21 cellular contexts compared by ENCODE assay signal in genomic region chr4:135368826-135369225, GRCh38.
DNase-seq lines count a peak whose midpoint lies in the region; ATAC-seq and TF ChIP-seq lines count a peak whose summit lies in the region.
"Had no signal": no experiment of that assay in that cellular context is flagged by ENCODE, and none has a peak within 500 bp of the region (broad histone marks: within the 10 kb centered on the region; RNA-seq: fewer than 3 reads in every experiment).

No MANE protein-coding gene starts in this region.

- H3K4me3 ChIP-seq in BJ (ENCODE audit: low read depth, low read length) (no peak overlapping the region), LNCaP clone FGC (ENCODE audit: low read depth, low read length) (no peak overlapping the region), cardiac fibroblast (replicated peaks in 1 of 2; ENCODE audit: low read depth in 2 of 2, low read length in 2 of 2) (no peak overlapping the region), retinal pigment epithelial cell (ENCODE audit: low read length) (no peak overlapping the region)
- H3K4me3 ChIP-seq: HAP-1, SJSA1 had no signal

- no peak overlapping the region for H3K27ac Mint-ChIP-seq in type B pancreatic cell
- H3K27ac Mint-ChIP-seq: CD14-positive monocyte had no signal

- POLR2A ChIA-PET in BJ (lab: Charles Lee) = no interaction called here

- H3K27me3 ChIP-seq in BJ (ENCODE audit: control insufficient read depth, insufficient read depth, low read length) = no peaks in the 10 kb centered on the region
- H3K27me3 ChIP-seq: SJSA1 had no signal

- no peaks in the 10 kb centered on the region for H3K27me3 Mint-ChIP-seq in type B pancreatic cell

- peaks cover 4% of the 10 kb centered on the region for H3K9me3 Mint-ChIP-seq in type B pancreatic cell

- no peak for ATAC-seq in HG03159 (IDR thresholded peaks at IDR 0.05; ENCODE audit: unreplicated experiment)
- ATAC-seq: Right ventricle myocardium inferior had no signal

- DNase-seq in BJ (ENCODE audit: low read depth) = peak; percentile 4
- peak; percentile 57 for DNase-seq in LNCaP clone FGC (ENCODE audit: low read depth)
- DNase-seq in cardiac fibroblast (ENCODE audit: low read depth in 2 of 2) = peak; percentile 5 to 15
- peak; percentile 62 for DNase-seq in retinal pigment epithelial cell (ENCODE audit: low read depth)
- no peak for DNase-seq in type B pancreatic cell (ENCODE audit: extremely low spot score, unreplicated experiment)
- DNase-seq in activated CD4-positive, CD25-positive, alpha-beta regulatory T cell (lab: John Stamatoyannopoulos, UW) = no peak
- DNase-seq: 8988T, DMS53, KG1, MV-4-11, NCI-H1694, NCI-H2081, NCI-H2171, NCI-H345, NCI-H524, OCI-M1 had no signal

- H3K4me1 Mint-ChIP-seq in type B pancreatic cell (ENCODE audit: unreplicated experiment) = no peaks in the 10 kb centered on the region
- H3K4me1 Mint-ChIP-seq: CD14-positive monocyte had no signal

- no peak overlapping the region for H3K4me3 Mint-ChIP-seq in type B pancreatic cell
- H3K4me3 Mint-ChIP-seq: CD14-positive monocyte had no signal

- CTCF ChIA-PET in BJ (lab: Yijun Ruan, JAX) = no interaction called here

- H3K36me3 Mint-ChIP-seq in type B pancreatic cell = no peaks in the 10 kb centered on the region
- H3K36me3 Mint-ChIP-seq: CD14-positive monocyte had no signal

- H3K36me3 ChIP-seq in BJ (ENCODE audit: control insufficient read depth, insufficient read depth, low read length) = no peaks in the 10 kb centered on the region
- H3K36me3 ChIP-seq: HAP-1, SJSA1 had no signal

- TF ChIP-seq CTCF in BJ (IDR thresholded peaks at IDR 0.05; ENCODE audit: insufficient read depth, low read depth, low read length) (no peak), LNCaP clone FGC (IDR thresholded peaks at IDR 0.05; ENCODE audit: control insufficient read depth, extremely low read depth, insufficient read depth) (no peak), cardiac fibroblast (IDR thresholded peaks at IDR 0.05; ENCODE audit: low read depth, low read length) (no peak), retinal pigment epithelial cell (conservative IDR thresholded peaks at IDR 0.05; ENCODE audit: low read depth, low read length) (no peak), type B pancreatic cell (conservative IDR thresholded peaks at IDR 0.05) (no peak)

Comparison
In these comparisons a context has a peak if more than half of its experiments do, and no peak if none do; other contexts are left out.
1. DNase-seq: peak in BJ (single experiment), LNCaP clone FGC (single experiment), cardiac fibroblast (2 of 2) and retinal pigment epithelial cell (single experiment); none in type B pancreatic cell (single experiment) and activated CD4-positive, CD25-positive, alpha-beta regulatory T cell (0 of 4).